18 cellular contexts compared by ENCODE assay signal in the genomic region with DNA sequence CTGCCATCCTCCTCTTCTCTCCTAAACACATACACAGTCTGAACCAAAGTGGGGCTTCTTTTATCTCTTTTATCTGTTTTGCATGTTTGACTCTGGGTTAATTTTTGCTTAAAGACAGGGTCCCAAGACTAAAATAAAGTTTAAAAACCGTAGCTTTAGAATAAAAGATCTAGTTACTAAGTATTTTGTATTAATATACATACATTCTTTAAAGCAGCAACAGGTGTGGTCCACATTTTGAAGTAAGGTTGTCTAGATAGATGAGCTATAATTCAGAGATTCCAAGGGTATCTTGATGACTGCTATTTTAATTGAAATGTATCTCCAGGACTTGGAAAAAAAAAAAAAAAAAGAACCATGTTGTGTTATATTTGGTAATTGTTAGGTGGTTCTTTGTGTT.
"Had no signal": no experiment of that assay in that cellular context is flagged by ENCODE, and none has a peak within 500 bp of the region (broad histone marks: within the 10 kb centered on the region; RNA-seq: fewer than 3 reads in every experiment).

No MANE protein-coding gene starts in this region.

- DNase-seq: KBM-7, MG63, NCI-H1092, NCI-H1105 treated with DMSO at 0.1 percent for 48 hours, NCI-H1417 treated with DMSO at 0.1 percent for 48 hours, NCI-H146, NCI-H1694 treated with DMSO at 0.1 percent for 48 hours, NCI-H1930, NCI-H2081, NCI-H2107, NCI-H2227 treated with DMSO at 0.1 percent for 48 hours, NCI-H524 treated with DMSO at 0.1 percent for 48 hours, NCI-H69, NCI-H774, SHP77, SK-N-SH had no signal

- H3K9me3 ChIP-seq: MG63, SK-N-SH had no signal

- H3K27me3 ChIP-seq: MG63 had no signal

- ATAC-seq: Panc1 had no signal

- H3K27ac ChIP-seq: RWPE1 had no signal
